24 cellular contexts compared by ENCODE assay signal in genomic region chr13:40285634-40286033, GRCh38.
"Had no signal": no experiment of that assay in that cellular context is flagged by ENCODE, and none has a peak within 500 bp of the region (broad histone marks: within the 10 kb centered on the region; RNA-seq: fewer than 3 reads in every experiment).

No MANE protein-coding gene starts in this region.

- H3K4me3 ChIP-seq: heart left ventricle, left lung, lung, ovary, sigmoid colon, spleen, suprapubic skin, thoracic aorta, tibial artery, upper lobe of left lung, vagina had no signal

- H3K27me3 ChIP-seq: heart left ventricle, left lung, ovary, sigmoid colon, spleen, suprapubic skin, tibial artery, upper lobe of left lung, vagina had no signal

- H3K4me1 ChIP-seq: heart left ventricle, left lung, sigmoid colon, spleen, tibial artery, upper lobe of left lung, vagina had no signal

- H3K36me3 ChIP-seq: heart left ventricle, left lung, ovary, sigmoid colon, spleen, suprapubic skin, thoracic aorta, tibial artery, upper lobe of left lung, vagina had no signal

- ATAC-seq: heart left ventricle; left cardiac atrium; left lung; naive thymus-derived CD4-positive, alpha-beta T cell; natural killer cell treated with Interleukin-12 subunit alpha and Interleukin-12 subunit beta and Interleukin-15 and Interleukin-18, amount 100 ng/mL, for 72 hours; right cardiac atrium; stimulated activated effector memory CD8-positive, alpha-beta T cell treated with anti-CD3 and anti-CD28 coated beads, Interleukin-12 subunit alpha, Interleukin-12 subunit beta, amount 100 ng/mL, for 72 hours had no signal

- H3K9me3 ChIP-seq: heart left ventricle, left lung, ovary, sigmoid colon, spleen, suprapubic skin, thoracic aorta, tibial artery, upper lobe of left lung, vagina had no signal

- FAIRE-seq: islet of Langerhans, small intestine had no signal

- H3K27ac ChIP-seq: heart left ventricle, left lung, ovary, sigmoid colon, spleen, suprapubic skin, thoracic aorta, tibial artery, upper lobe of left lung, vagina had no signal

- DNase-seq: heart left ventricle; hypothalamus; immature natural killer cell; left cardiac atrium; left lung; mesendoderm; naive thymus-derived CD4-positive, alpha-beta T cell; ovary; retina; right cardiac atrium; sigmoid colon; small intestine; spleen; stimulated activated CD4-positive, alpha-beta T cell treated with anti-CD3 and anti-CD28 coated beads, Interleukin-4, amount 100 ng/mL, for 24 hours; stimulated activated naive CD4-positive, alpha-beta T cell; tibial artery; upper lobe of left lung had no signal
